In the genomic region with DNA sequence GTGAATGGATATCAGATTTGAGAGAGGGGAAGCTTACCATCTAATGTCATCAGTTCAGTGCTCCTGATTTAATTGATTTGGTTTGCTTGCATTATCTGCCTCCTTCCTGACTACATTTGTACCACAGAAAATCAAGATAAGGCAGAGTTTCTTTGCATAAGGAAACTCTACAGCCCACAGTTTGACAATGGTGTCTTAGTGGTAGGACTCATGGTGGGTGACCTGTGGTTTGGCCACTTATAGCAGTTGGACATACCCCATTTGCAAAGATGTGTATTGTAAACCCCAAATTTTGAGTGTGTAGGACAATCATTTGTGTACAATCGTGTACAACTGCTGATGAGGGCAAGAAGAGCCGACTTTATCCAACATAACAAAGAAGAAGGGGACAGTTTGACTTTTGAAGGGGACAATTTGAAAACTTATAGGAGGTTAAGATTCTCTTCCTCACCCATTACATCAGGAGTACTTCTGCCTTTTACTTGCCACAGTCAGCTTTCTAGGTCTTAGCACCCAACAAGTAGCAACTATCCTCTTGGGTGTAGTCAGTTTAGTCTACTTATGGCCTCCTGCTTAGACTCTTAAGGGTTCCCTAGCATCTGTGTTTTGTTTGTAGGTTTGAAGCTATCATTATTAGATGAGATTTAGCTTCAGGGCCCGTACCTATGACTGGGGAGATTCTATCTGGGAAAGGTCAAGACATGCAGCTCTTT, we compare ENCODE assay signal across 11 cellular contexts. TPM values are rescaled to one million over a fixed set of nuclear protein-coding genes. Genes with fewer than 3 reads are reported as not detected.
DNase-seq lines count a peak whose midpoint lies in the region; ATAC-seq and TF ChIP-seq lines count a peak whose summit lies in the region.
"Had no signal": no experiment of that assay in that cellular context is flagged by ENCODE, and none has a peak within 500 bp of the region (broad histone marks: within the 10 kb centered on the region; RNA-seq: fewer than 3 reads in every experiment).

No MANE protein-coding gene starts in this region.

- intact Hi-C loops in uterus (cut with DNase I; ENCODE audit: low total_unique reads): no loop called here

- H3K4me3 Mint-ChIP-seq in activated naive CD4-positive, alpha-beta T cell treated with anti-CD3 and anti-CD28 coated beads, Interleukin-2, amount 10 ng/mL, durations not matched to agents 7 days and 5 days: peak overlapping the region; percentile 91
- peak overlapping the region; percentile 99 for H3K4me3 Mint-ChIP-seq in activated naive CD8-positive, alpha-beta T cell

- no peaks in the 10 kb centered on the region for H3K9me3 Mint-ChIP-seq in activated naive CD4-positive, alpha-beta T cell treated with anti-CD3 and anti-CD28 coated beads, Interleukin-2, amount 10 ng/mL, durations not matched to agents 7 days and 5 days
- H3K9me3 Mint-ChIP-seq in activated naive CD8-positive, alpha-beta T cell (ENCODE audit: low read depth): no peaks in the 10 kb centered on the region

- peak overlapping the region; percentile 87 for H3K27ac Mint-ChIP-seq in activated naive CD4-positive, alpha-beta T cell treated with anti-CD3 and anti-CD28 coated beads, Interleukin-2, amount 10 ng/mL, durations not matched to agents 7 days and 5 days
- H3K27ac Mint-ChIP-seq in activated naive CD8-positive, alpha-beta T cell: peak overlapping the region; percentile 96

- H3K27ac ChIP-seq in muscle layer of colon (ENCODE audit: low read depth, low read length): peak overlapping the region; percentile 50
- peak overlapping the region; percentile 98 to 99 for H3K27ac ChIP-seq in uterus
- H3K27ac ChIP-seq: C4-2B had no signal

- H3K9me3 ChIP-seq in muscle layer of colon (ENCODE audit: low read length) (no peaks in the 10 kb centered on the region), uterus (no peaks in the 10 kb centered on the region)

- no peaks in the 10 kb centered on the region for H3K27me3 Mint-ChIP-seq in activated naive CD4-positive, alpha-beta T cell treated with anti-CD3 and anti-CD28 coated beads, Interleukin-2, amount 10 ng/mL, durations not matched to agents 7 days and 5 days
- no peaks in the 10 kb centered on the region for H3K27me3 Mint-ChIP-seq in activated naive CD8-positive, alpha-beta T cell

- no peak for TF ChIP-seq POLR2A in uterus (IDR thresholded peaks at IDR 0.05)

- H3K36me3 Mint-ChIP-seq in activated naive CD4-positive, alpha-beta T cell treated with anti-CD3 and anti-CD28 coated beads, Interleukin-2, amount 10 ng/mL, durations not matched to agents 7 days and 5 days: peaks cover 57% of the 10 kb centered on the region
- H3K36me3 Mint-ChIP-seq in activated naive CD8-positive, alpha-beta T cell: peaks cover 37% of the 10 kb centered on the region

- H3K4me1 Mint-ChIP-seq in activated naive CD4-positive, alpha-beta T cell treated with anti-CD3 and anti-CD28 coated beads, Interleukin-2, amount 10 ng/mL, durations not matched to agents 7 days and 5 days: peaks cover 77% of the 10 kb centered on the region
- H3K4me1 Mint-ChIP-seq in activated naive CD8-positive, alpha-beta T cell (ENCODE audit: low read depth): peaks cover 71% of the 10 kb centered on the region

- TF ChIP-seq CTCF in uterus (IDR thresholded peaks at IDR 0.05): no peak

- CTCF ChIA-PET in activated naive CD4-positive, alpha-beta T cell treated with anti-CD3 and anti-CD28 coated beads, Interleukin-2, amount 10 ng/mL, durations not matched to agents 7 days and 5 days (lab: Charles Lee): interaction anchor here (1.0 to 2.1 kb wide), 3 partner anchors 17 to 81 kb away, joined by 3 to 8 read pairs (median 5); no protein-coding TSS in a partner anchor

- H3K9ac ChIP-seq in muscle layer of colon (ENCODE audit: low read length): no peak overlapping the region

- no peaks in the 10 kb centered on the region for H3K36me3 ChIP-seq in muscle layer of colon (ENCODE audit: insufficient read depth, low read length)
- no peaks in the 10 kb centered on the region for H3K36me3 ChIP-seq in uterus

- no peaks in the 10 kb centered on the region for H3K27me3 ChIP-seq in muscle layer of colon (ENCODE audit: control insufficient read depth in 1 of 2, insufficient read depth in 2 of 2, low read length in 2 of 2)
- H3K27me3 ChIP-seq in uterus: no peaks in the 10 kb centered on the region

- DNase-seq in activated naive CD4-positive, alpha-beta T cell treated with anti-CD3 and anti-CD28 coated beads, Interleukin-2, amount 10 ng/mL, durations not matched to agents 7 days and 5 days: no peak
- DNase-seq in activated naive CD4-positive, alpha-beta T cell (lab: John Stamatoyannopoulos, UW): no peak
- no peak for DNase-seq in uterus
- DNase-seq: GOT3, NCI-H2081 had no signal

- no peak overlapping the region for H3K4me3 ChIP-seq in muscle layer of colon (ENCODE audit: low read depth in 1 of 2, low read length in 2 of 2)
- H3K4me3 ChIP-seq in uterus: no peak overlapping the region

- no peak for ATAC-seq in GM18517 (IDR thresholded peaks at IDR 0.05; ENCODE audit: unreplicated experiment)
- ATAC-seq in GM21529 (IDR thresholded peaks at IDR 0.05; ENCODE audit: unreplicated experiment): no peak
- no peak for ATAC-seq in GM19324 (IDR thresholded peaks at IDR 0.05; ENCODE audit: low FRiP score, unreplicated experiment)

- H3K4me1 ChIP-seq in muscle layer of colon (ENCODE audit: insufficient read depth, low read length): peaks cover 73% of the 10 kb centered on the region
- no peaks in the 10 kb centered on the region for H3K4me1 ChIP-seq in uterus

RNA-seq across cellular contexts. Expression of gene TGFBR2, which starts 6.2 kb away (rescaled TPM):
- total RNA-seq in uterus: 100 to 1,000 TPM in 3 of 4 donors, 10 to 100 TPM in 1; 95.3 to 255 (median 211) TPM
